Comparison of ENCODE assay signal across 10 cellular contexts in genomic region chr9:36793277-36793676, GRCh38.
A peak's percentile ranks its signal among the peaks of the same experiment; 100 is the strongest.
DNase-seq lines count a peak whose midpoint lies in the region; ATAC-seq and TF ChIP-seq lines count a peak whose summit lies in the region.
"Had no signal": no experiment of that assay in that cellular context is flagged by ENCODE, and none has a peak within 500 bp of the region (broad histone marks: within the 10 kb centered on the region; RNA-seq: fewer than 3 reads in every experiment).

No MANE protein-coding gene starts in this region.

- H3K9me3 ChIP-seq in PC-3 (ENCODE audit: low read length) (no peaks in the 10 kb centered on the region), hepatocyte (ENCODE audit: low read depth) (no peaks in the 10 kb centered on the region)
- H3K9me3 ChIP-seq: uterus had no signal

- no peak for ATAC-seq in PC-3
- no peak for ATAC-seq in HG03045 (IDR thresholded peaks at IDR 0.05; ENCODE audit: unreplicated experiment)
- ATAC-seq in HG03442 (IDR thresholded peaks at IDR 0.05; ENCODE audit: unreplicated experiment) = no peak

- H2AFZ ChIP-seq in PC-3 (ENCODE audit: low read length) (no peak overlapping the region), hepatocyte (no peak overlapping the region)

- BruUV-seq in PC-3 (replicated peaks; lab: Mats Ljungman, UMichigan) = no TSS peak

- H3K4me2 ChIP-seq in PC-3 (ENCODE audit: low read length) = no peak overlapping the region
- H3K4me2 ChIP-seq in hepatocyte = no peak overlapping the region

- no peaks in the 10 kb centered on the region for H3K79me2 ChIP-seq in PC-3 (ENCODE audit: low read length)
- no peaks in the 10 kb centered on the region for H3K79me2 ChIP-seq in hepatocyte

- H3F3A ChIP-seq in PC-3 (ENCODE audit: low read length, unreplicated experiment) = no peaks in the 10 kb centered on the region

- TF ChIP-seq CTCF in C4-2B (conservative IDR thresholded peaks at IDR 0.05) (peak; percentile 50), GM12864 (IDR thresholded peaks at IDR 0.05; ENCODE audit: low read depth, low read length, missing control alignments) (peak; percentile 40), PC-3 (conservative IDR thresholded peaks at IDR 0.05; ENCODE audit: low read depth, low read length) (peak; percentile 49), hepatocyte (IDR thresholded peaks at IDR 0.05; ENCODE audit: poor library complexity) (peak; percentile 16)

- no peaks in the 10 kb centered on the region for H3K9me2 ChIP-seq in PC-3 (replicated peaks; ENCODE audit: low read length)
- no peaks in the 10 kb centered on the region for H3K9me2 ChIP-seq in hepatocyte (replicated peaks; ENCODE audit: insufficient read depth)

- H3K27me3 ChIP-seq in PC-3 (ENCODE audit: low read length) (no peaks in the 10 kb centered on the region), hepatocyte (no peaks in the 10 kb centered on the region)
- H3K27me3 ChIP-seq: uterus had no signal

- H3K36me3 ChIP-seq in PC-3 (ENCODE audit: low read depth, low read length) (no peaks in the 10 kb centered on the region), hepatocyte (replicated peaks; ENCODE audit: insufficient read depth, low read depth) (no peaks in the 10 kb centered on the region)
- H3K36me3 ChIP-seq: uterus had no signal

- no peak overlapping the region for H3K27ac ChIP-seq in C4-2B
- H3K27ac ChIP-seq in PC-3 (ENCODE audit: low read length) = no peak overlapping the region
- H3K27ac ChIP-seq in hepatocyte = no peak overlapping the region
- H3K27ac ChIP-seq: uterus had no signal

- DNase-seq in GM12864 (ENCODE audit: low read depth) (no peak), PC-3 (no peak), hepatocyte (ENCODE audit: low spot score) (no peak), NCI-H2227 (lab: John Stamatoyannopoulos, UW; ENCODE audit: unreplicated experiment) (no peak)
- DNase-seq: central memory CD4-positive, alpha-beta T cell; NCI-H446; uterus had no signal

- H3K9ac ChIP-seq in PC-3 (ENCODE audit: low read length) = no peak overlapping the region

- CTCF ChIA-PET in PC-3 (lab: Charles Lee) = no interaction called here

- POLR2A ChIA-PET in PC-3 (lab: Charles Lee; ENCODE audit: unreplicated experiment) = no interaction called here

- H3K4me1 ChIP-seq in PC-3 (ENCODE audit: insufficient read depth, low read length) (no peaks in the 10 kb centered on the region), hepatocyte (ENCODE audit: insufficient read depth) (no peaks in the 10 kb centered on the region)
- H3K4me1 ChIP-seq: uterus had no signal

- intact Hi-C loops in PC-3 (cut with micrococcal nuclease) = loop anchor here (10.0 kb wide), 1 partner anchor 62 kb away; no protein-coding TSS in a partner anchor

- no peaks in the 10 kb centered on the region for H4K20me1 ChIP-seq in PC-3 (ENCODE audit: low read length)
- no peaks in the 10 kb centered on the region for H4K20me1 ChIP-seq in hepatocyte (ENCODE audit: insufficient read depth, poor library complexity, severe bottlenecking)

- no peak overlapping the region for H3K4me3 ChIP-seq in GM12864 (ENCODE audit: low read depth, low read length)
- no peak overlapping the region for H3K4me3 ChIP-seq in PC-3 (ENCODE audit: low read length)
- no peak overlapping the region for H3K4me3 ChIP-seq in hepatocyte
- H3K4me3 ChIP-seq: uterus had no signal

- 74% methylated on average over 2 of the region's 2 CpGs for WGBS in hepatocyte (ENCODE audit: low lambda C conversion rate, missing lambda C conversion rate)
